Comparison of ENCODE assay signal across 2 cellular contexts in genomic region chr6:79635179-79635578, GRCh38.
TF ChIP-seq lines count a peak whose summit lies in the region.

No MANE protein-coding gene starts in this region.

TF ChIP-seq in SK-N-SH, 30 proteins besides CTCF, POLR2A, EP300 and RAD21 (continued from another document):
- TF ChIP-seq REST (IDR thresholded peaks at IDR 0.05; ENCODE audit: low read depth, low read length): no peak
- TF ChIP-seq TAF1 (IDR thresholded peaks at IDR 0.05; ENCODE audit: borderline replicate concordance, low read depth, low read length): no peak

TF ChIP-seq in SK-N-SH treated with all-trans-retinoic acid at 6 μM for 48 hours, 23 proteins besides CTCF, POLR2A, EP300 and RAD21 (continued from another document):
- TF ChIP-seq PPARA (CRISPR knock-in tag; IDR thresholded peaks at IDR 0.05; ENCODE audit: borderline replicate concordance) (no peak), GLIS3 (CRISPR knock-in tag; IDR thresholded peaks at IDR 0.05) (no peak), TSHZ2 (CRISPR knock-in tag; IDR thresholded peaks at IDR 0.05) (no peak), CREB5 (CRISPR knock-in tag; IDR thresholded peaks at IDR 0.05; ENCODE audit: low read depth) (no peak), ZNF8 (CRISPR knock-in tag; IDR thresholded peaks at IDR 0.05) (no peak), ZNF565 (CRISPR knock-in tag; conservative IDR thresholded peaks at IDR 0.05; ENCODE audit: low read depth) (no peak), SNAI2 (CRISPR knock-in tag; IDR thresholded peaks at IDR 0.05) (no peak)
